Comparison of ENCODE assay signal across 1 cellular context in the genomic region with DNA sequence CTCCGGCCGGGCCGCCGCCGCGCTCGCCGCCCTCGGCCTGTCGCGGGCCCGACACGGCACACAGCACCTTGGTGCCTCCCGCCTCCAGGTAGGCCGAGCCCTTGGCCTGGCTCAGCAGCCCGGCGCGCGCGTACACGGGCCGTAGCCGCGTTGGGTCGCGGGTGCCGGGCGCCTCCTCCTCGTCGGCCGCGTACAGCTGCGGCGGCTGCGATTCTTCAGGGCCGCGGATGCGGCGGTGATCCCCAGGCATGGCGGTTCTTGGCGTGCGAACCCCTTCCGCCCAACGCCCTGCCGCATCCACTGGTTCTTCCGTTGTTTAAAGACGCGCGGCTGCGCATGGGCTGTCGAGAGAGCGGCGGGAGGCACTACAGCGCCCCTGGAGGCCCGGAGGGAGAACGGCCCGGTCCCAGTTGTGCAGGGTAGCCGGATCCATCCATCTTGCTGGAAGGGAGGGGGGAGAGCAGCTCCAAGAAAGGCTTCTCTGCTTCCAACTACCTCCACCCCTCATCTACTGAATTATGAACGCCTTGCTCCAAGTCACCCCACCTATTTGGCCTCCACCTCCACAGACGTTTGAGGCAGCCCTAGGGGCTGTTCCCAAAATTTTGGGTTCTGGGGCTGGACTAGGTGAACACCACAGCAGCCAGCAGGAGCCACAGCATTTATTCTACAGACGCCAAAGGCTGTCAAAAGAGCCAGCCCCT.
TF ChIP-seq lines count a peak whose summit lies in the region.

EXOSC6 (minus strand) TSS at position 290 of the 704 bp plus-strand sequence; CDS start at position 250, 40 bp downstream.

TF ChIP-seq in HepG2, 621 proteins besides CTCF, POLR2A, EP300 and RAD21 (continued from another document and continues in another):
- TF ChIP-seq, protein P1, sequence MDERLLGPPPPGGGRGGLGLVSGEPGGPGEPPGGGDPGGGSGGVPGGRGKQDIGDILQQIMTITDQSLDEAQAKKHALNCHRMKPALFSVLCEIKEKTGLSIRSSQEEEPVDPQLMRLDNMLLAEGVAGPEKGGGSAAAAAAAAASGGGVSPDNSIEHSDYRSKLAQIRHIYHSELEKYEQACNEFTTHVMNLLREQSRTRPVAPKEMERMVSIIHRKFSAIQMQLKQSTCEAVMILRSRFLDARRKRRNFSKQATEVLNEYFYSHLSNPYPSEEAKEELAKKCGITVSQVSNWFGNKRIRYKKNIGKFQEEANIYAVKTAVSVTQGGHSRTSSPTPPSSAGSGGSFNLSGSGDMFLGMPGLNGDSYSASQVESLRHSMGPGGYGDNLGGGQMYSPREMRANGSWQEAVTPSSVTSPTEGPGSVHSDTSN (CRISPR knock-in tag; IDR thresholded peaks at IDR 0.05): no peak
- TF ChIP-seq ZFX (CRISPR knock-in tag; IDR thresholded peaks at IDR 0.05; ENCODE audit: low read depth) (peak; percentile 98), ZNF274 (CRISPR knock-in tag; IDR thresholded peaks at IDR 0.05) (peak; percentile 91), ARID5B (CRISPR knock-in tag; IDR thresholded peaks at IDR 0.05) (peak; percentile 83), ATF2 (CRISPR knock-in tag; IDR thresholded peaks at IDR 0.05) (peak; percentile 90), ELK4 (CRISPR knock-in tag; IDR thresholded peaks at IDR 0.05; ENCODE audit: borderline replicate concordance) (no peak), ZKSCAN5 (CRISPR knock-in tag; IDR thresholded peaks at IDR 0.05) (no peak), ZSCAN9 (CRISPR knock-in tag; IDR thresholded peaks at IDR 0.05; ENCODE audit: borderline replicate concordance) (peak; percentile 95; the same call in 1 of the 2 replicates), STAG1 (CRISPR knock-in tag; IDR thresholded peaks at IDR 0.05) (peak; percentile 58), FIP1L1 (IDR thresholded peaks at IDR 0.05; ENCODE audit: borderline replicate concordance, insufficient read depth, low read depth, low read length) (peak; percentile 94; the same call in 1 of the 2 replicates), PRMT3 (CRISPR knock-in tag; IDR thresholded peaks at IDR 0.05; ENCODE audit: borderline replicate concordance, low read depth) (no peak; the same call in 1 of the 2 replicates), SMC3 (IDR thresholded peaks at IDR 0.05; ENCODE audit: low read length) (no peak; the same call in 1 of the 2 replicates), ARID3A (IDR thresholded peaks at IDR 0.05; ENCODE audit: low read depth, low read length) (0 out of 2 replicates have a peak, but pooled peaks have one; percentile 15), FOXA1 (IDR thresholded peaks at IDR 0.05) (no peak), FOXA1 (CRISPR knock-in tag; IDR thresholded peaks at IDR 0.05) (peak; percentile 78), ZMYM4 (CRISPR knock-in tag; IDR thresholded peaks at IDR 0.05) (peak; percentile 100), EEA1 (CRISPR knock-in tag; IDR thresholded peaks at IDR 0.05; ENCODE audit: borderline replicate concordance) (peak; percentile 86; the same call in 1 of the 2 replicates), ELF1 (CRISPR knock-in tag; IDR thresholded peaks at IDR 0.05) (peak; percentile 93), NCOA5 (CRISPR knock-in tag; IDR thresholded peaks at IDR 0.05) (peak; percentile 78; the same call in 1 of the 2 replicates), ZNF263 (CRISPR knock-in tag; IDR thresholded peaks at IDR 0.05) (peak; percentile 60), NFKB2 (CRISPR knock-in tag; IDR thresholded peaks at IDR 0.05; ENCODE audit: borderline replicate concordance) (peak; percentile 91), ZNF784 (CRISPR knock-in tag; IDR thresholded peaks at IDR 0.05; ENCODE audit: borderline replicate concordance) (peak; percentile 79), GZF1 (CRISPR knock-in tag; IDR thresholded peaks at IDR 0.05) (no peak), SMARCE1 (IDR thresholded peaks at IDR 0.05; ENCODE audit: borderline replicate concordance) (no peak), MIXL1 (CRISPR knock-in tag; IDR thresholded peaks at IDR 0.05) (peak; percentile 82), NFYB (CRISPR knock-in tag; IDR thresholded peaks at IDR 0.05) (peak; percentile 57), ZKSCAN1 (IDR thresholded peaks at IDR 0.05; ENCODE audit: low read length) (peak; percentile 32; the same call in 1 of the 2 replicates), ZNF264 (CRISPR knock-in tag; IDR thresholded peaks at IDR 0.05) (no peak; the same call in 1 of the 2 replicates), RFXANK (CRISPR knock-in tag; IDR thresholded peaks at IDR 0.05) (peak; percentile 82), ZNF20 (CRISPR knock-in tag; IDR thresholded peaks at IDR 0.05) (no peak), PCBP1 (IDR thresholded peaks at IDR 0.05; ENCODE audit: borderline replicate concordance, low read depth, low read length) (0 out of 2 replicates have a peak, but pooled peaks have one; percentile 81), GTF2F1 (IDR thresholded peaks at IDR 0.05; ENCODE audit: low read length) (no peak; the same call in 1 of the 2 replicates), KAT7 (CRISPR knock-in tag; IDR thresholded peaks at IDR 0.05; ENCODE audit: borderline replicate concordance) (0 out of 2 replicates have a peak, but pooled peaks have one; percentile 84), ZNF207 (IDR thresholded peaks at IDR 0.05; ENCODE audit: borderline replicate concordance) (no peak)
- TF ChIP-seq, protein P2, sequence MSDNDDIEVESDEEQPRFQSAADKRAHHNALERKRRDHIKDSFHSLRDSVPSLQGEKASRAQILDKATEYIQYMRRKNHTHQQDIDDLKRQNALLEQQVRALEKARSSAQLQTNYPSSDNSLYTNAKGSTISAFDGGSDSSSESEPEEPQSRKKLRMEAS (IDR thresholded peaks at IDR 0.05): peak; percentile 99
- TF ChIP-seq, protein P3, sequence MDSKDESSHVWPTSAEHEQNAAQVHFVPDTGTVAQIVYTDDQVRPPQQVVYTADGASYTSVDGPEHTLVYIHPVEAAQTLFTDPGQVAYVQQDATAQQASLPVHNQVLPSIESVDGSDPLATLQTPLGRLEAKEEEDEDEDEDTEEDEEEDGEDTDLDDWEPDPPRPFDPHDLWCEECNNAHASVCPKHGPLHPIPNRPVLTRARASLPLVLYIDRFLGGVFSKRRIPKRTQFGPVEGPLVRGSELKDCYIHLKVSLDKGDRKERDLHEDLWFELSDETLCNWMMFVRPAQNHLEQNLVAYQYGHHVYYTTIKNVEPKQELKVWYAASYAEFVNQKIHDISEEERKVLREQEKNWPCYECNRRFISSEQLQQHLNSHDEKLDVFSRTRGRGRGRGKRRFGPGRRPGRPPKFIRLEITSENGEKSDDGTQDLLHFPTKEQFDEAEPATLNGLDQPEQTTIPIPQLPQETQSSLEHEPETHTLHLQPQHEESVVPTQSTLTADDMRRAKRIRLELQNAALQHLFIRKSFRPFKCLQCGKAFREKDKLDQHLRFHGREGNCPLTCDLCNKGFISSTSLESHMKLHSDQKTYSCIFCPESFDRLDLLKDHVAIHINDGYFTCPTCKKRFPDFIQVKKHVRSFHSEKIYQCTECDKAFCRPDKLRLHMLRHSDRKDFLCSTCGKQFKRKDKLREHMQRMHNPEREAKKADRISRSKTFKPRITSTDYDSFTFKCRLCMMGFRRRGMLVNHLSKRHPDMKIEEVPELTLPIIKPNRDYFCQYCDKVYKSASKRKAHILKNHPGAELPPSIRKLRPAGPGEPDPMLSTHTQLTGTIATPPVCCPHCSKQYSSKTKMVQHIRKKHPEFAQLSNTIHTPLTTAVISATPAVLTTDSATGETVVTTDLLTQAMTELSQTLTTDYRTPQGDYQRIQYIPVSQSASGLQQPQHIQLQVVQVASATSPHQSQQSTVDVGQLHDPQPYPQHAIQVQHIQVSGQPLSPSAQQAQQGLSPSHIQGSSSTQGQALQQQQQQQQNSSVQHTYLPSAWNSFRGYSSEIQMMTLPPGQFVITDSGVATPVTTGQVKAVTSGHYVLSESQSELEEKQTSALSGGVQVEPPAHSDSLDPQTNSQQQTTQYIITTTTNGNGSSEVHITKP (CRISPR knock-in tag; IDR thresholded peaks at IDR 0.05; ENCODE audit: low read depth): peak; percentile 97
- TF ChIP-seq, protein P4, sequence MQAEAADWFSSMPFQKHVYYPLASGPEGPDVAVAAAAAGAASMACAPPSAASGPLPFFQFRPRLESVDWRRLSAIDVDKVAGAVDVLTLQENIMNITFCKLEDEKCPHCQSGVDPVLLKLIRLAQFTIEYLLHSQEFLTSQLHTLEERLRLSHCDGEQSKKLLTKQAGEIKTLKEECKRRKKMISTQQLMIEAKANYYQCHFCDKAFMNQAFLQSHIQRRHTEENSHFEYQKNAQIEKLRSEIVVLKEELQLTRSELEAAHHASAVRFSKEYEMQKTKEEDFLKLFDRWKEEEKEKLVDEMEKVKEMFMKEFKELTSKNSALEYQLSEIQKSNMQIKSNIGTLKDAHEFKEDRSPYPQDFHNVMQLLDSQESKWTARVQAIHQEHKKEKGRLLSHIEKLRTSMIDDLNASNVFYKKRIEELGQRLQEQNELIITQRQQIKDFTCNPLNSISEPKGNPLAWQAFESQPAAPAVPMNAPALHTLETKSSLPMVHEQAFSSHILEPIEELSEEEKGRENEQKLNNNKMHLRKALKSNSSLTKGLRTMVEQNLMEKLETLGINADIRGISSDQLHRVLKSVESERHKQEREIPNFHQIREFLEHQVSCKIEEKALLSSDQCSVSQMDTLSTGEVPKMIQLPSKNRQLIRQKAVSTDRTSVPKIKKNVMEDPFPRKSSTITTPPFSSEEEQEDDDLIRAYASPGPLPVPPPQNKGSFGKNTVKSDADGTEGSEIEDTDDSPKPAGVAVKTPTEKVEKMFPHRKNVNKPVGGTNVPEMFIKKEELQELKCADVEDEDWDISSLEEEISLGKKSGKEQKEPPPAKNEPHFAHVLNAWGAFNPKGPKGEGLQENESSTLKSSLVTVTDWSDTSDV (CRISPR knock-in tag; IDR thresholded peaks at IDR 0.05): peak; percentile 81
- TF ChIP-seq, protein P5, sequence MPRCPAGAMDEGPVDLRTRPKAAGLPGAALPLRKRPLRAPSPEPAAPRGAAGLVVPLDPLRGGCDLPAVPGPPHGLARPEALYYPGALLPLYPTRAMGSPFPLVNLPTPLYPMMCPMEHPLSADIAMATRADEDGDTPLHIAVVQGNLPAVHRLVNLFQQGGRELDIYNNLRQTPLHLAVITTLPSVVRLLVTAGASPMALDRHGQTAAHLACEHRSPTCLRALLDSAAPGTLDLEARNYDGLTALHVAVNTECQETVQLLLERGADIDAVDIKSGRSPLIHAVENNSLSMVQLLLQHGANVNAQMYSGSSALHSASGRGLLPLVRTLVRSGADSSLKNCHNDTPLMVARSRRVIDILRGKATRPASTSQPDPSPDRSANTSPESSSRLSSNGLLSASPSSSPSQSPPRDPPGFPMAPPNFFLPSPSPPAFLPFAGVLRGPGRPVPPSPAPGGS (CRISPR knock-in tag; IDR thresholded peaks at IDR 0.05): no peak; the same call in 1 of the 2 replicates
